In the genomic region with DNA sequence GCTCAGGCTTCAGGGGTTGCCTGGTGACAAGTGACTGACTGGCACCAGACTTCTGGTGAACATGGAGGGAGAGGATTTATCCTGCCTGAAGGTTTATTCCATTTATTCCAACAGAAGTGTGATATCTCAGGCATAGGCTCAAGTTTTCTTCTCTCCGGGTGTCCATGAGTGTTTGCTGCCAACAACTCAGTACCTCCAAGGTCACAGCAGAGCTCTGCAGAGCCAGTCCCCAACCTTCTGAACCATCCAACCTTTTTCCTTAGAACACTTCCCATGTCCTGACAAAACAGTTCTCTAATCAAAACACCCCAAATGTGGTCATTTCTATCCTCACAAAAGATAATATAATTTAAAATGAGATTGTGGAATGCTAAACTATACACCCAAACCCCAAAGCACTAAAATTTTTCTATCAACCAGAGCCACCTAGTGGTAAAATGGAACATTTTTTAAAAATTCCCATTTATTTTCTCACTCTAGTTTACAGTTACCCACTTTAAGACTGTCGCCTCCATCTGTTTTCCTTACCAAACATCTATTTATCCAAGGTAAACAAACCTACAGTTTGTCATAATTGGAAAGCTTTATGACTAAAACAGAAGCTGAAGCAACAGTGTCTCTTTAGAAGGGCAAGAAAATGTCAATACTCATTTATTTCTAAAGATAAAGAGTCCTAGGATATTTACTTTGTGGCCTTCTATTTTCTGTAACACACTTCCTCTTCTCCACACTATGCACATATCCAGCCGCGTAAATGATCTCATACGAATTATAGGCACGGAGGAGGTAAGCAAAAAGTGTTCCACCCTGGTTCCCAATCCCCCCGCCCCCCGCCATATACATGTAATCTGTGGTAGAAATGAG, we compare ENCODE assay signal across 8 cellular contexts. TPM values are rescaled to one million over a fixed set of nuclear protein-coding genes. Genes with fewer than 3 reads are reported as not detected.
A peak's percentile ranks its signal among the peaks of the same experiment; 100 is the strongest.
DNase-seq lines count a peak whose midpoint lies in the region; ATAC-seq, FAIRE-seq and TF ChIP-seq lines count a peak whose summit lies in the region.

No MANE protein-coding gene starts in this region.

- H3K27me3 ChIP-seq in dorsolateral prefrontal cortex: no peaks in the 10 kb centered on the region
- H3K27me3 ChIP-seq in naive thymus-derived CD4-positive, alpha-beta T cell (ENCODE audit: control insufficient read depth in 2 of 2, insufficient read depth in 2 of 2, low read length in 2 of 2): no peaks in the 10 kb centered on the region

- no peak overlapping the region for H3K4me3 ChIP-seq in dorsolateral prefrontal cortex
- H3K4me3 ChIP-seq in naive thymus-derived CD4-positive, alpha-beta T cell (ENCODE audit: low read length): no peak overlapping the region

- peaks cover 0 to 15% of the 10 kb centered on the region in 2 donors for H3K4me1 ChIP-seq in naive thymus-derived CD4-positive, alpha-beta T cell (ENCODE audit: control insufficient read depth in 2 of 2, insufficient read depth in 2 of 2, low read length in 2 of 2)

- TF ChIP-seq CTCF in 22Rv1 (IDR thresholded peaks at IDR 0.05) (peak; percentile 80), dorsolateral prefrontal cortex (IDR thresholded peaks at IDR 0.05 in 54 of 56, conservative IDR thresholded peaks at IDR 0.05 in 2 of 56; ENCODE audit: low read depth in 1 of 56, partially characterized antibody in 56 of 56) (peak; percentile 64 to 90 (median 76))

- intact Hi-C loops in dorsolateral prefrontal cortex (cut with DNase I): loop anchor here in 1 of 2 donors (2.0 kb wide), 1 partner anchor 139 kb away; no protein-coding TSS in a partner anchor
- intact Hi-C loops in naive thymus-derived CD4-positive, alpha-beta T cell (cut with micrococcal nuclease): loop anchor here (1.0 to 5.0 kb wide), 11 partner anchors 37 to 1523 kb away; a partner anchor contains a TSS

- DNase-seq in NCI-H748 (lab: John Stamatoyannopoulos, UW; ENCODE audit: unreplicated experiment) (peak; percentile 66), dorsolateral prefrontal cortex (no peak), GM19240 (ENCODE audit: insufficient read length, low spot score) (no peak), HK-2 (ENCODE audit: unreplicated experiment) (no peak)
- DNase-seq in naive thymus-derived CD4-positive, alpha-beta T cell: peak in 6 of 9 donors; percentile 14 to 51 (median 34)

- no peaks in the 10 kb centered on the region for H3K9me3 Mint-ChIP-seq in naive thymus-derived CD4-positive, alpha-beta T cell

- CTCF ChIA-PET in naive thymus-derived CD4-positive, alpha-beta T cell (lab: Charles Lee): interaction anchor here (0.6 to 11.0 kb wide), 12 partner anchors 8 to 1551 kb away, joined by 3 to 167 read pairs (median 4); no protein-coding TSS in a partner anchor

- H3K36me3 Mint-ChIP-seq in naive thymus-derived CD4-positive, alpha-beta T cell: peaks cover 5 to 40% (median 15%) of the 10 kb centered on the region in 5 donors

- H3K27me3 Mint-ChIP-seq in naive thymus-derived CD4-positive, alpha-beta T cell: no peaks in the 10 kb centered on the region

- peak overlapping the region in 3 of 9 donors; percentile 2 to 63 (median 20) for H3K27ac Mint-ChIP-seq in naive thymus-derived CD4-positive, alpha-beta T cell

- ATAC-seq in naive thymus-derived CD4-positive, alpha-beta T cell: no peak
- no peak for ATAC-seq in HG02981 (IDR thresholded peaks at IDR 0.05; ENCODE audit: unreplicated experiment)

- peak; percentile 93 for FAIRE-seq in G401.6 (lab: Jason Lieb, UNC)

- peaks cover 0 to 12% (median 0%) of the 10 kb centered on the region in 3 experiments for H3K36me3 ChIP-seq in naive thymus-derived CD4-positive, alpha-beta T cell (ENCODE audit: control insufficient read depth in 2 of 3, insufficient read depth in 3 of 3, low read length in 3 of 3)

- POLR2A ChIA-PET in naive thymus-derived CD4-positive, alpha-beta T cell (lab: Charles Lee): interaction anchor here (0.6 to 1.6 kb wide), 3 partner anchors 103 to 140 kb away, joined by 3 to 6 read pairs (median 4); no protein-coding TSS in a partner anchor

- no peak overlapping the region for H3K4me3 Mint-ChIP-seq in naive thymus-derived CD4-positive, alpha-beta T cell

- no peaks in the 10 kb centered on the region for H3K9me3 ChIP-seq in naive thymus-derived CD4-positive, alpha-beta T cell (ENCODE audit: control insufficient read depth in 2 of 3, low read length in 3 of 3)

- H3K27ac ChIP-seq in 22Rv1: no peak overlapping the region
- H3K27ac ChIP-seq in dorsolateral prefrontal cortex: no peak overlapping the region
- no peak overlapping the region for H3K27ac ChIP-seq in naive thymus-derived CD4-positive, alpha-beta T cell (ENCODE audit: low read depth, low read length)

- H3K4me1 Mint-ChIP-seq in naive thymus-derived CD4-positive, alpha-beta T cell: peaks cover 0 to 31% (median 9%) of the 10 kb centered on the region in 7 donors

RNA-seq across cellular contexts. Expression of a gene that starts 39.5 kb away (rescaled TPM):
- total RNA-seq in dorsolateral prefrontal cortex: 1 to 10 TPM in 70 of 120 experiments, under 1 TPM in 49, not detected in 1; 0.16 to 4.6 (median 1.2) TPM
- total RNA-seq in naive thymus-derived CD4-positive, alpha-beta T cell: 10 to 100 TPM; 21.3 to 46.8 (median 36.9) TPM
- polyA plus RNA-seq in naive thymus-derived CD4-positive, alpha-beta T cell: 10 to 100 TPM; 27.3 to 44.1 TPM

Comparison
In these comparisons a context has a peak if more than half of its experiments do, and no peak if none do; other contexts are left out.
1. DNase-seq: peak in NCI-H748 (single experiment) and naive thymus-derived CD4-positive, alpha-beta T cell (6 of 9); none in dorsolateral prefrontal cortex (0 of 10), GM19240 (single experiment) and HK-2 (single experiment).